Comparison of ENCODE assay signal across 8 cellular contexts in genomic region chr17:7239091-7240027, GRCh38. TPM values are rescaled to one million over a fixed set of nuclear protein-coding genes. Genes with fewer than 3 reads are reported as not detected.
DNase-seq lines count a peak whose midpoint lies in the region; ATAC-seq and TF ChIP-seq lines count a peak whose summit lies in the region.

Gene PHF23 (minus strand): TSS chr17:7239457. CDS start chr17:7239279, 178 bp downstream.

- H3K9me3 ChIP-seq in heart right ventricle, result no peaks in the 10 kb centered on the region
- no peaks in the 10 kb centered on the region for H3K9me3 ChIP-seq in upper lobe of left lung

- TF ChIP-seq CTCF in GM12865 (IDR thresholded peaks at IDR 0.05; ENCODE audit: insufficient read depth, low read depth, low read length, missing control alignments) (no peak), heart right ventricle (IDR thresholded peaks at IDR 0.05) (no peak), upper lobe of left lung (IDR thresholded peaks at IDR 0.05) (peak in 4 of 6 experiments; percentile 65 to 83 (median 70))

- peaks cover 60% of the 10 kb centered on the region for H3K4me1 Mint-ChIP-seq in T-helper 1 cell treated with Interleukin-12 subunit alpha and Interleukin-12 subunit beta and Interleukin-4 antibody, amounts not matched to agents 30 μg/mL and 1 μg/mL, for 36 hours (ENCODE audit: low read depth)

- H3K4me3 ChIP-seq in GM12865 (ENCODE audit: low read depth, low read length) (peak within 1 kb of the TSS; percentile 70), heart right ventricle (peak within 1 kb of the TSS; percentile 86 to 99 (median 96)), upper lobe of left lung (peak within 1 kb of the TSS; percentile 80 to 99 (median 91))

- peak in 2 of 4 donors; percentile 32 to 71 for TF ChIP-seq POLR2A in upper lobe of left lung (IDR thresholded peaks at IDR 0.05)

- no peaks in the 10 kb centered on the region for H3K9me3 Mint-ChIP-seq in T-helper 1 cell treated with Interleukin-12 subunit alpha and Interleukin-12 subunit beta and Interleukin-4 antibody, amounts not matched to agents 30 μg/mL and 1 μg/mL, for 36 hours

- ATAC-seq in HG02852 (IDR thresholded peaks at IDR 0.05; ENCODE audit: unreplicated experiment) (peak; percentile 48), heart right ventricle (peak; percentile 75 to 88 (median 82)), upper lobe of left lung (ENCODE audit: low FRiP score in 2 of 2) (peak; percentile 84 to 93)

- no peaks in the 10 kb centered on the region for H3K27me3 ChIP-seq in heart right ventricle
- no peaks in the 10 kb centered on the region for H3K27me3 ChIP-seq in upper lobe of left lung

- peak; percentile 99 for DNase-seq in GM12865 (ENCODE audit: low read depth)
- DNase-seq in NCI-H1694 (lab: John Stamatoyannopoulos, UW), result peak; percentile 99
- DNase-seq in amniotic stem cell (lab: John Stamatoyannopoulos, UW), result peak; percentile 99
- peak; percentile 99 for DNase-seq in heart right ventricle
- DNase-seq in posterior cingulate gyrus, result peak; percentile 97 to 100 (median 99)
- peak; percentile 99 to 100 for DNase-seq in upper lobe of left lung

- intact Hi-C loops in heart right ventricle (cut with DNase I) (loop anchor here in 2 of 10 donors (2.0 to 5.0 kb wide), 3 partner anchors 21 to 68 kb away; partner anchors contain the start of genes ACADVL (in 1 of the 2), DLG4 (in 1 of the 2) and EIF5A (in 1 of the 2)), posterior cingulate gyrus (cut with DNase I) (no loop called here)

- 1% methylated on average over 62 to 72 of the region's 72 CpGs for WGBS in heart right ventricle, 2 donors
- 0 to 2% methylated on average over 51 to 53 of the region's 72 CpGs for WGBS in upper lobe of left lung, 2 donors

- peaks cover 0 to 44% (median under 1%) of the 10 kb centered on the region in 9 donors for H3K36me3 ChIP-seq in heart right ventricle
- peaks cover 0 to 36% (median 27%) of the 10 kb centered on the region in 4 donors for H3K36me3 ChIP-seq in upper lobe of left lung

- TF ChIP-seq EP300 in upper lobe of left lung (IDR thresholded peaks at IDR 0.05), result peak in 2 of 4 donors; percentile 51 to 52

- peak within 1 kb of the TSS; percentile 96 for H3K27ac Mint-ChIP-seq in T-helper 1 cell treated with Interleukin-12 subunit alpha and Interleukin-12 subunit beta and Interleukin-4 antibody, amounts not matched to agents 30 μg/mL and 1 μg/mL, for 36 hours

- H3K27ac ChIP-seq in heart right ventricle (peak within 1 kb of the TSS; percentile 76 to 100 (median 96)), upper lobe of left lung (peak within 1 kb of the TSS; percentile 96 to 100 (median 97))

- no peaks in the 10 kb centered on the region for H3K27me3 Mint-ChIP-seq in T-helper 1 cell treated with Interleukin-12 subunit alpha and Interleukin-12 subunit beta and Interleukin-4 antibody, amounts not matched to agents 30 μg/mL and 1 μg/mL, for 36 hours (ENCODE audit: low read depth)

- H3K36me3 Mint-ChIP-seq in T-helper 1 cell treated with Interleukin-12 subunit alpha and Interleukin-12 subunit beta and Interleukin-4 antibody, amounts not matched to agents 30 μg/mL and 1 μg/mL, for 36 hours (ENCODE audit: low read depth), result peaks cover 53% of the 10 kb centered on the region

- peak within 1 kb of the TSS; percentile 92 for H3K4me3 Mint-ChIP-seq in T-helper 1 cell treated with Interleukin-12 subunit alpha and Interleukin-12 subunit beta and Interleukin-4 antibody, amounts not matched to agents 30 μg/mL and 1 μg/mL, for 36 hours

- H3K4me1 ChIP-seq in heart right ventricle (peaks cover 14 to 56% (median 44%) of the 10 kb centered on the region in 9 donors), upper lobe of left lung (peaks cover 26 to 55% (median 43%) of the 10 kb centered on the region in 4 donors)

RNA-seq across cellular contexts. Expression of gene PHF23, which starts in this region (rescaled TPM):
- 10 to 100 TPM; 17.7 to 24.5 (median 22.6) TPM for total RNA-seq in heart right ventricle
- polyA plus RNA-seq in heart right ventricle, result 10 to 100 TPM; 16.1 to 25.0 TPM
- 10 to 100 TPM; 25.4 to 54.5 (median 31.2) TPM for total RNA-seq in upper lobe of left lung

Comparison
In these comparisons a context has a peak if more than half of its experiments do, and no peak if none do; other contexts are left out.
1. Peak in every context shown above with its lines: DNase-seq, ATAC-seq, H3K4me3 ChIP-seq and H3K27ac ChIP-seq.
2. CTCF ChIP-seq: peak in upper lobe of left lung (4 of 6); none in GM12865 (single experiment) and heart right ventricle (0 of 9).